Comparison of ENCODE assay signal across 15 cellular contexts in genomic region chr3:188242426-188243123, GRCh38.
DNase-seq lines count a peak whose midpoint lies in the region; ATAC-seq lines count a peak whose summit lies in the region.
"Had no signal": no experiment of that assay in that cellular context is flagged by ENCODE, and none has a peak within 500 bp of the region (broad histone marks: within the 10 kb centered on the region; RNA-seq: fewer than 3 reads in every experiment).

No MANE protein-coding gene starts in this region.

- no peaks in the 10 kb centered on the region for H3K27me3 ChIP-seq in Karpas-422 (ENCODE audit: low read length)
- no peaks in the 10 kb centered on the region for H3K27me3 ChIP-seq in rectal smooth muscle tissue (ENCODE audit: control insufficient read depth, insufficient read depth, low read length)

- no peak for ATAC-seq in effector memory CD8-positive, alpha-beta T cell (replicated peaks)
- ATAC-seq in GM18861 (IDR thresholded peaks at IDR 0.05; ENCODE audit: unreplicated experiment): no peak
- ATAC-seq: GM23338 had no signal

- no peaks in the 10 kb centered on the region for H3K9me3 ChIP-seq in Karpas-422 (ENCODE audit: low read length)

- no peak overlapping the region for H3K4me3 Mint-ChIP-seq in effector memory CD8-positive, alpha-beta T cell
- H3K4me3 Mint-ChIP-seq: GM23338 had no signal

- no peaks in the 10 kb centered on the region for H3K9me2 ChIP-seq in Karpas-422 (replicated peaks; ENCODE audit: insufficient read depth, low read length)

- H3K4me2 ChIP-seq in Karpas-422 (ENCODE audit: low read depth, low read length, poor library complexity, severe bottlenecking): peak overlapping the region; percentile 70
- H3K4me2 ChIP-seq: GM23338 had no signal

- H3K27me3 Mint-ChIP-seq in effector memory CD8-positive, alpha-beta T cell: no peaks in the 10 kb centered on the region

- no peaks in the 10 kb centered on the region for H3K36me3 Mint-ChIP-seq in effector memory CD8-positive, alpha-beta T cell (ENCODE audit: insufficient read depth)

- peak overlapping the region; percentile 75 for H3K9ac ChIP-seq in Karpas-422 (ENCODE audit: low read length)
- no peak overlapping the region for H3K9ac ChIP-seq in rectal smooth muscle tissue (ENCODE audit: low read length)

- H3K4me1 ChIP-seq in Karpas-422 (ENCODE audit: low read length): peaks cover 99% of the 10 kb centered on the region
- peaks cover 43% of the 10 kb centered on the region for H3K4me1 ChIP-seq in rectal smooth muscle tissue (ENCODE audit: control insufficient read depth, insufficient read depth, low read length)

- H2AFZ ChIP-seq in Karpas-422 (ENCODE audit: low read length): no peak overlapping the region
- H2AFZ ChIP-seq: GM23338 had no signal

- peaks cover 14 to 33% of the 10 kb centered on the region in 2 donors for H3K4me1 Mint-ChIP-seq in effector memory CD8-positive, alpha-beta T cell (ENCODE audit: low read depth in 2 of 2)

- DNase-seq in COLO829 (ENCODE audit: low spot score): peak; percentile 80
- DNase-seq in Karpas-422: peak; percentile 99
- DNase-seq in effector memory CD8-positive, alpha-beta T cell: no peak
- no peak for DNase-seq in KG1 (lab: John Stamatoyannopoulos, UW)
- DNase-seq in hypothalamus (lab: John Stamatoyannopoulos, UW): no peak
- no peak for DNase-seq in H4 (ENCODE audit: low spot score)
- DNase-seq: activated CD4-positive, CD25-positive, alpha-beta regulatory T cell treated with anti-CD3 and anti-CD28 coated beads, Interleukin-2, amount 50 U/mL, for 72 hours; central memory CD4-positive, alpha-beta T cell; Kasumi-1; occipital lobe; stimulated activated CD4-positive, alpha-beta T cell treated with anti-CD3 and anti-CD28 coated beads, Interleukin-4, amount 100 ng/mL, for 1 hour; substantia nigra had no signal

- no peaks in the 10 kb centered on the region for H3K9me3 Mint-ChIP-seq in effector memory CD8-positive, alpha-beta T cell
- H3K9me3 Mint-ChIP-seq: GM23338 had no signal

- H3K4me3 ChIP-seq in Karpas-422 (ENCODE audit: low read length): peak overlapping the region; percentile 35
- no peak overlapping the region for H3K4me3 ChIP-seq in rectal smooth muscle tissue (ENCODE audit: low read length)
- H3K4me3 ChIP-seq: GM23338 had no signal

- H3K36me3 ChIP-seq in Karpas-422 (ENCODE audit: insufficient read depth, low read length) (no peaks in the 10 kb centered on the region), rectal smooth muscle tissue (ENCODE audit: control insufficient read depth, insufficient read depth, low read length) (peaks cover 5% of the 10 kb centered on the region)

- no peaks in the 10 kb centered on the region for H4K20me1 ChIP-seq in Karpas-422 (ENCODE audit: insufficient read depth, low read depth, low read length)

- H3K27ac ChIP-seq in Karpas-422 (ENCODE audit: low read length) (peak overlapping the region; percentile 98), rectal smooth muscle tissue (ENCODE audit: low read depth, low read length) (peak overlapping the region; percentile 79)

- H3K27ac Mint-ChIP-seq in effector memory CD8-positive, alpha-beta T cell: peak overlapping the region; percentile 12 to 76
- H3K27ac Mint-ChIP-seq: GM23338 had no signal

- no peaks in the 10 kb centered on the region; the same call in 1 of the 2 replicates for H3K79me2 ChIP-seq in Karpas-422 (ENCODE audit: low read length)

Comparison
In these comparisons a context has a peak if more than half of its experiments do, and no peak if none do; other contexts are left out.
1. DNase-seq: peak in COLO829 (single experiment) and Karpas-422 (single experiment); none in effector memory CD8-positive, alpha-beta T cell (0 of 3), KG1 (single experiment), hypothalamus (0 of 51) and H4 (single experiment).